Comparison of ENCODE assay signal across 1 cellular context in genomic region chr1:182029379-182030331, GRCh38.
TF ChIP-seq lines count a peak whose summit lies in the region.

No MANE protein-coding gene starts in this region.

TF ChIP-seq in HepG2, 621 proteins besides CTCF, POLR2A, EP300 and RAD21 (continued from another document and continues in another):
- TF ChIP-seq TEAD2 (CRISPR knock-in tag; IDR thresholded peaks at IDR 0.05) (no peak), ZNF792 (CRISPR knock-in tag; IDR thresholded peaks at IDR 0.05) (no peak; the same call in 1 of the 2 replicates), ZMYM3 (CRISPR knock-in tag; IDR thresholded peaks at IDR 0.05) (no peak), NR2F2 (IDR thresholded peaks at IDR 0.05; ENCODE audit: borderline replicate concordance, low read depth) (no peak), RFX1 (IDR thresholded peaks at IDR 0.05) (no peak), ZNF33B (CRISPR knock-in tag; IDR thresholded peaks at IDR 0.05) (no peak), MAF1 (CRISPR knock-in tag; IDR thresholded peaks at IDR 0.05; ENCODE audit: borderline replicate concordance) (no peak), KLF15 (CRISPR knock-in tag; IDR thresholded peaks at IDR 0.05; ENCODE audit: borderline replicate concordance) (no peak), ATF1 (CRISPR knock-in tag; IDR thresholded peaks at IDR 0.05) (no peak), RBAK (CRISPR knock-in tag; IDR thresholded peaks at IDR 0.05) (no peak), CCAR2 (optimal IDR thresholded peaks at IDR 0.05; ENCODE audit: low read depth, low read length) (no peak), BRD4 (CRISPR knock-in tag; IDR thresholded peaks at IDR 0.05) (no peak), SMAD1 (CRISPR knock-in tag; IDR thresholded peaks at IDR 0.05; ENCODE audit: borderline replicate concordance, low read depth) (0 out of 2 replicates have a peak, but pooled peaks have one; percentile 22), POGZ (CRISPR knock-in tag; IDR thresholded peaks at IDR 0.05) (peak; percentile 54), MEIS1 (CRISPR knock-in tag; IDR thresholded peaks at IDR 0.05; ENCODE audit: borderline replicate concordance) (no peak), ATF7 (IDR thresholded peaks at IDR 0.05) (no peak), ATF7 (CRISPR knock-in tag; IDR thresholded peaks at IDR 0.05) (no peak), ZFY (CRISPR knock-in tag; IDR thresholded peaks at IDR 0.05) (peak; percentile 85), YEATS2 (CRISPR knock-in tag; IDR thresholded peaks at IDR 0.05; ENCODE audit: borderline replicate concordance) (no peak), ZNF652 (CRISPR knock-in tag; IDR thresholded peaks at IDR 0.05; ENCODE audit: borderline replicate concordance, low read depth) (no peak), ZNF691 (CRISPR knock-in tag; IDR thresholded peaks at IDR 0.05; ENCODE audit: borderline replicate concordance, low read depth) (no peak), ZNF484 (CRISPR knock-in tag; IDR thresholded peaks at IDR 0.05; ENCODE audit: borderline replicate concordance, low read depth) (no peak), KDM6A (CRISPR knock-in tag; IDR thresholded peaks at IDR 0.05; ENCODE audit: low read depth) (no peak), ZNF724P (CRISPR knock-in tag; IDR thresholded peaks at IDR 0.05; ENCODE audit: borderline replicate concordance) (no peak), ZNF136 (CRISPR knock-in tag; IDR thresholded peaks at IDR 0.05; ENCODE audit: low read depth) (no peak), SIN3A (IDR thresholded peaks at IDR 0.05; ENCODE audit: borderline replicate concordance, low read depth, low read length) (no peak), ZNF33A (CRISPR knock-in tag; IDR thresholded peaks at IDR 0.05; ENCODE audit: borderline replicate concordance) (no peak), RFXAP (CRISPR knock-in tag; IDR thresholded peaks at IDR 0.05; ENCODE audit: borderline replicate concordance) (no peak), ZNF292 (CRISPR knock-in tag; IDR thresholded peaks at IDR 0.05; ENCODE audit: borderline replicate concordance, low read depth) (no peak), TCF12 (IDR thresholded peaks at IDR 0.05) (no peak), TCF12 (CRISPR knock-in tag; IDR thresholded peaks at IDR 0.05) (0 out of 2 replicates have a peak, but pooled peaks have one; percentile 39), ZNF124 (CRISPR knock-in tag; IDR thresholded peaks at IDR 0.05) (no peak), NKX3-1 (CRISPR knock-in tag; IDR thresholded peaks at IDR 0.05) (no peak), GLMP (CRISPR knock-in tag; IDR thresholded peaks at IDR 0.05; ENCODE audit: borderline replicate concordance) (no peak), BCL3 (CRISPR knock-in tag; IDR thresholded peaks at IDR 0.05) (no peak), LBX2 (CRISPR knock-in tag; IDR thresholded peaks at IDR 0.05; ENCODE audit: borderline replicate concordance) (no peak), GATA4 (IDR thresholded peaks at IDR 0.05; ENCODE audit: borderline replicate concordance, low read depth) (no peak), ZNF468 (CRISPR knock-in tag; IDR thresholded peaks at IDR 0.05) (no peak), ZNF788 (CRISPR knock-in tag; IDR thresholded peaks at IDR 0.05; ENCODE audit: borderline replicate concordance) (no peak), ATF4 (CRISPR knock-in tag; IDR thresholded peaks at IDR 0.05) (0 out of 4 replicates have a peak, but pooled peaks of 1 of the 2 experiments have one; percentile 19), SIX1 (CRISPR knock-in tag; IDR thresholded peaks at IDR 0.05; ENCODE audit: borderline replicate concordance) (no peak), POLR2G (IDR thresholded peaks at IDR 0.05; ENCODE audit: low read depth, low read length) (peak; percentile 68), ELF3 (CRISPR knock-in tag; IDR thresholded peaks at IDR 0.05) (peak; percentile 31), RBFOX2 (IDR thresholded peaks at IDR 0.05; ENCODE audit: low read depth, low read length) (no peak), DBP (CRISPR knock-in tag; IDR thresholded peaks at IDR 0.05; ENCODE audit: not compliant biosample characterization) (no peak), ZNF614 (CRISPR knock-in tag; IDR thresholded peaks at IDR 0.05; ENCODE audit: borderline replicate concordance) (no peak), MZF1 (CRISPR knock-in tag; IDR thresholded peaks at IDR 0.05; ENCODE audit: borderline replicate concordance) (no peak), ZNF17 (CRISPR knock-in tag; IDR thresholded peaks at IDR 0.05) (no peak), YY1 (IDR thresholded peaks at IDR 0.05; ENCODE audit: insufficient read depth, insufficient replicate concordance, low read depth, low read length) (peak; percentile 37), ZNF432 (CRISPR knock-in tag; IDR thresholded peaks at IDR 0.05; ENCODE audit: borderline replicate concordance) (no peak), SAFB2 (CRISPR knock-in tag; IDR thresholded peaks at IDR 0.05; ENCODE audit: borderline replicate concordance, low read depth) (no peak), MYNN (CRISPR knock-in tag; IDR thresholded peaks at IDR 0.05; ENCODE audit: low read depth) (no peak), BATF2 (CRISPR knock-in tag; IDR thresholded peaks at IDR 0.05) (no peak), ZNF597 (CRISPR knock-in tag; IDR thresholded peaks at IDR 0.05) (no peak), ZNF383 (CRISPR knock-in tag; IDR thresholded peaks at IDR 0.05; ENCODE audit: borderline replicate concordance) (no peak), BORCS8-MEF2B (CRISPR knock-in tag; IDR thresholded peaks at IDR 0.05) (0 out of 2 replicates have a peak, but pooled peaks have one; percentile 29), GTF2F1 (IDR thresholded peaks at IDR 0.05; ENCODE audit: low read length) (no peak), SIN3B (IDR thresholded peaks at IDR 0.05; ENCODE audit: low read length) (no peak), SKI (IDR thresholded peaks at IDR 0.05; ENCODE audit: partially characterized antibody) (no peak), THAP11 (CRISPR knock-in tag; IDR thresholded peaks at IDR 0.05) (peak; percentile 19; the same call in 1 of the 2 replicates), MED1 (CRISPR knock-in tag; IDR thresholded peaks at IDR 0.05) (no peak), ZNF10 (CRISPR knock-in tag; IDR thresholded peaks at IDR 0.05; ENCODE audit: borderline replicate concordance, low read depth) (no peak), TRIM22 (IDR thresholded peaks at IDR 0.05) (no peak), SP1 (IDR thresholded peaks at IDR 0.05) (no peak), SP1 (CRISPR knock-in tag; IDR thresholded peaks at IDR 0.05) (peak; percentile 69), ZSCAN30 (CRISPR knock-in tag; IDR thresholded peaks at IDR 0.05) (no peak), NR2F1 (CRISPR knock-in tag; IDR thresholded peaks at IDR 0.05) (no peak), ZNF687 (CRISPR knock-in tag; IDR thresholded peaks at IDR 0.05) (peak; percentile 67), CENPX (CRISPR knock-in tag; IDR thresholded peaks at IDR 0.05) (no peak)
